Comparison of ENCODE assay signal across 1 cellular context in the genomic region with DNA sequence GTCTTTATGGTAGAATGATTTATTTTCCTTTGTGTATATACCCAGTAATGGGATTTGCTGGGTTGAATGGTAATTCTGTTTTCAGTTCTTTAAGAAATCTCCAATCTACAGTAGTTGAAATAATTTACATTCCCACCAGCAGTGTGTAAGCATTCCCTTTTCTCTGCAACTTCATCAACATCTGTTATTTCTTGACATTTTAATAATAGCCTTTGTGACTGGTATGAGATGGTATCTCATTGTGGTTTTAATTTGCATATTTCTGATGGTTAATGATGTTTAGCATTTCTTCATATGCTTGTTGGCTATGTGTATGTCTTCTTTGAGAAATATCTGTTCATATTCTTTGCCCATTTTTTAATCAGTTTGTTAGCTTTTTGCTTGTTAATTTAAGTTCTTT.
TF ChIP-seq lines count a peak whose summit lies in the region.

No MANE protein-coding gene starts in this region.

TF ChIP-seq in SK-N-SH, 30 proteins besides CTCF, POLR2A, EP300 and RAD21 (continued from another document):
- TF ChIP-seq, protein P1, sequence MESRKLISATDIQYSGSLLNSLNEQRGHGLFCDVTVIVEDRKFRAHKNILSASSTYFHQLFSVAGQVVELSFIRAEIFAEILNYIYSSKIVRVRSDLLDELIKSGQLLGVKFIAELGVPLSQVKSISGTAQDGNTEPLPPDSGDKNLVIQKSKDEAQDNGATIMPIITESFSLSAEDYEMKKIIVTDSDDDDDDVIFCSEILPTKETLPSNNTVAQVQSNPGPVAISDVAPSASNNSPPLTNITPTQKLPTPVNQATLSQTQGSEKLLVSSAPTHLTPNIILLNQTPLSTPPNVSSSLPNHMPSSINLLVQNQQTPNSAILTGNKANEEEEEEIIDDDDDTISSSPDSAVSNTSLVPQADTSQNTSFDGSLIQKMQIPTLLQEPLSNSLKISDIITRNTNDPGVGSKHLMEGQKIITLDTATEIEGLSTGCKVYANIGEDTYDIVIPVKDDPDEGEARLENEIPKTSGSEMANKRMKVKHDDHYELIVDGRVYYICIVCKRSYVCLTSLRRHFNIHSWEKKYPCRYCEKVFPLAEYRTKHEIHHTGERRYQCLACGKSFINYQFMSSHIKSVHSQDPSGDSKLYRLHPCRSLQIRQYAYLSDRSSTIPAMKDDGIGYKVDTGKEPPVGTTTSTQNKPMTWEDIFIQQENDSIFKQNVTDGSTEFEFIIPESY (IDR thresholded peaks at IDR 0.05; ENCODE audit: borderline replicate concordance, low read depth) = no peak
- TF ChIP-seq NFIC (IDR thresholded peaks at IDR 0.05; ENCODE audit: borderline replicate concordance) = no peak
- TF ChIP-seq, protein P2, sequence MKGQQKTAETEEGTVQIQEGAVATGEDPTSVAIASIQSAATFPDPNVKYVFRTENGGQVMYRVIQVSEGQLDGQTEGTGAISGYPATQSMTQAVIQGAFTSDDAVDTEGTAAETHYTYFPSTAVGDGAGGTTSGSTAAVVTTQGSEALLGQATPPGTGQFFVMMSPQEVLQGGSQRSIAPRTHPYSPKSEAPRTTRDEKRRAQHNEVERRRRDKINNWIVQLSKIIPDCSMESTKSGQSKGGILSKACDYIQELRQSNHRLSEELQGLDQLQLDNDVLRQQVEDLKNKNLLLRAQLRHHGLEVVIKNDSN (IDR thresholded peaks at IDR 0.05; ENCODE audit: borderline replicate concordance, low read depth) = no peak
- TF ChIP-seq, protein P3, sequence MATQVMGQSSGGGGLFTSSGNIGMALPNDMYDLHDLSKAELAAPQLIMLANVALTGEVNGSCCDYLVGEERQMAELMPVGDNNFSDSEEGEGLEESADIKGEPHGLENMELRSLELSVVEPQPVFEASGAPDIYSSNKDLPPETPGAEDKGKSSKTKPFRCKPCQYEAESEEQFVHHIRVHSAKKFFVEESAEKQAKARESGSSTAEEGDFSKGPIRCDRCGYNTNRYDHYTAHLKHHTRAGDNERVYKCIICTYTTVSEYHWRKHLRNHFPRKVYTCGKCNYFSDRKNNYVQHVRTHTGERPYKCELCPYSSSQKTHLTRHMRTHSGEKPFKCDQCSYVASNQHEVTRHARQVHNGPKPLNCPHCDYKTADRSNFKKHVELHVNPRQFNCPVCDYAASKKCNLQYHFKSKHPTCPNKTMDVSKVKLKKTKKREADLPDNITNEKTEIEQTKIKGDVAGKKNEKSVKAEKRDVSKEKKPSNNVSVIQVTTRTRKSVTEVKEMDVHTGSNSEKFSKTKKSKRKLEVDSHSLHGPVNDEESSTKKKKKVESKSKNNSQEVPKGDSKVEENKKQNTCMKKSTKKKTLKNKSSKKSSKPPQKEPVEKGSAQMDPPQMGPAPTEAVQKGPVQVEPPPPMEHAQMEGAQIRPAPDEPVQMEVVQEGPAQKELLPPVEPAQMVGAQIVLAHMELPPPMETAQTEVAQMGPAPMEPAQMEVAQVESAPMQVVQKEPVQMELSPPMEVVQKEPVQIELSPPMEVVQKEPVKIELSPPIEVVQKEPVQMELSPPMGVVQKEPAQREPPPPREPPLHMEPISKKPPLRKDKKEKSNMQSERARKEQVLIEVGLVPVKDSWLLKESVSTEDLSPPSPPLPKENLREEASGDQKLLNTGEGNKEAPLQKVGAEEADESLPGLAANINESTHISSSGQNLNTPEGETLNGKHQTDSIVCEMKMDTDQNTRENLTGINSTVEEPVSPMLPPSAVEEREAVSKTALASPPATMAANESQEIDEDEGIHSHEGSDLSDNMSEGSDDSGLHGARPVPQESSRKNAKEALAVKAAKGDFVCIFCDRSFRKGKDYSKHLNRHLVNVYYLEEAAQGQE (IDR thresholded peaks at IDR 0.05; ENCODE audit: low read depth, low read length) = no peak
